ENCODE assay signal across 21 cellular contexts in genomic region chr15:61314443-61314842, GRCh38.
"Had no signal": no experiment of that assay in that cellular context is flagged by ENCODE, and none has a peak within 500 bp of the region (broad histone marks: within the 10 kb centered on the region; RNA-seq: fewer than 3 reads in every experiment).

No MANE protein-coding gene starts in this region.

- H3K4me3 ChIP-seq: SJSA1, SK-N-MC had no signal

- H3K4me1 ChIP-seq: SJSA1 had no signal

- H3K36me3 ChIP-seq: SJSA1 had no signal

- ATAC-seq: HepG2, Panc1, PC-3 had no signal

- H3K27ac ChIP-seq: SJSA1, SK-N-MC had no signal

- H3K9me3 ChIP-seq: SJSA1 had no signal

- H3K27me3 ChIP-seq: SJSA1 had no signal

- DNase-seq: IMR-90; Karpas-422; KG1; MM.1S; NCI-H1092 treated with DMSO at 0.1 percent for 48 hours; NCI-H1436; NCI-H187; NCI-H2171 treated with DMSO at 0.1 percent for 48 hours; NCI-H345; NCI-H446 treated with DMSO at 0.1 percent for 48 hours; NCI-H510A treated with DMSO at 0.1 percent for 48 hours; NCI-H526; NCI-H82; NK-92 treated with Interleukin-12 subunit alpha and Interleukin-12 subunit beta, amount 100 ng/mL, for 24 hours; PC-3; Right ventricle myocardium superior; SIG-M5 had no signal
